ENCODE assay signal across 8 cellular contexts in the genomic region with DNA sequence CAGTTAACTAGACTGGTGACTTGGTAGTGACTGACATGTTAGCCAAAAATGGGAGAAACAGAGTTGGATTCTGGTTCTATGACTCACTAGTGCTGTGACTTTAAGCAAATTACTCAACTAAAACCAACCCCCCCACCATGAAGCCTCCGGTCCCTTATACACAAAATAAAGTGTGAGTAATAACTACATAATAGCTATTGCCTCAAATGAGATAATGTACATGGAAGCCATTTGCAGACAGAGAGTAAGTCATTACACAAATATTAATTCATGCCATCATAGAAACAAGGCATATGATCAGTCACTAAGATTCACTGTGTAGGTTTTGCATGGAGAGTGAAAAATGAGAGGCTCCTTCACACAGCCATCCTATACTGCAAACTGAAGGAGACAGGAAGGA.
DNase-seq lines count a peak whose midpoint lies in the region; ATAC-seq, FAIRE-seq and TF ChIP-seq lines count a peak whose summit lies in the region.

No MANE protein-coding gene starts in this region.

- H3K4me1 ChIP-seq in gastroesophageal sphincter = peaks cover 0 to 14% (median 0%) of the 10 kb centered on the region in 3 donors

- no peaks in the 10 kb centered on the region for H3K27me3 ChIP-seq in gastroesophageal sphincter

- FAIRE-seq in H54 (lab: Jason Lieb, UNC) = peak; percentile 95

- DNase-seq in AG08395 (ENCODE audit: low spot score) (peak; percentile 64), H54 (ENCODE audit: insufficient read length, low spot score) (no peak), iris pigment epithelial cell (ENCODE audit: low read depth) (peak; percentile 95), HuH-7 (ENCODE audit: low spot score) (no peak)
- peak; percentile 48 for DNase-seq in activated naive CD4-positive, alpha-beta T cell treated with anti-CD3 and anti-CD28 coated beads, Interleukin-2, amount 50 U/mL, for 16 hours

- no peak overlapping the region for H3K4me3 ChIP-seq in gastroesophageal sphincter

- TF ChIP-seq POLR2A in H54 (IDR thresholded peaks at IDR 0.05; ENCODE audit: low read depth, low read length) = no peak
- no peak for TF ChIP-seq POLR2A in gastroesophageal sphincter (IDR thresholded peaks at IDR 0.05)

- no peak for TF ChIP-seq CTCF in gastroesophageal sphincter (IDR thresholded peaks at IDR 0.05)

- no peak overlapping the region for H3K27ac ChIP-seq in gastroesophageal sphincter

- no peaks in the 10 kb centered on the region for H3K9me3 ChIP-seq in gastroesophageal sphincter

- no peaks in the 10 kb centered on the region for H3K36me3 ChIP-seq in gastroesophageal sphincter

- TF ChIP-seq EP300 in gastroesophageal sphincter (IDR thresholded peaks at IDR 0.05) = no peak

- WGBS in gastroesophageal sphincter (ENCODE audit: low coverage in 1 of 2), 2 donors = 25 to 36% methylated on average over 1 of the region's 1 CpG

- ATAC-seq in gastroesophageal sphincter (no peak), HG02884 (IDR thresholded peaks at IDR 0.05; ENCODE audit: unreplicated experiment) (no peak), GM19463 (IDR thresholded peaks at IDR 0.05; ENCODE audit: unreplicated experiment) (no peak)

Comparison
In these comparisons a context has a peak if more than half of its experiments do, and no peak if none do; other contexts are left out.
1. DNase-seq: peak in AG08395 (single experiment), activated naive CD4-positive, alpha-beta T cell treated with anti-CD3 and anti-CD28 coated beads, Interleukin-2, amount 50 U/mL, for 16 hours (single experiment) and iris pigment epithelial cell (single experiment); none in H54 (single experiment) and HuH-7 (single experiment).